ENCODE assay signal across 1 cellular context in genomic region chr19:41926861-41927809, GRCh38.
TF ChIP-seq lines count a peak whose summit lies in the region.

No MANE protein-coding gene starts in this region.

TF ChIP-seq in IMR-90, 13 proteins besides CTCF, POLR2A, EP300 and RAD21:
- TF ChIP-seq USF2 (IDR thresholded peaks at IDR 0.05; ENCODE audit: low read depth, low read length), result no peak
- no peak for TF ChIP-seq BHLHE40 (IDR thresholded peaks at IDR 0.05; ENCODE audit: low read depth, low read length)
- TF ChIP-seq SMC3 (IDR thresholded peaks at IDR 0.05; ENCODE audit: low read depth, low read length), result no peak
- no peak for TF ChIP-seq MAZ (IDR thresholded peaks at IDR 0.05; ENCODE audit: borderline replicate concordance, low read depth, low read length)
- TF ChIP-seq RFX5 (IDR thresholded peaks at IDR 0.05; ENCODE audit: low read depth, low read length), result no peak
- no peak for TF ChIP-seq ELK1 (IDR thresholded peaks at IDR 0.05; ENCODE audit: borderline replicate concordance, low read depth, low read length)
- no peak for TF ChIP-seq NFE2L2 (IDR thresholded peaks at IDR 0.05; ENCODE audit: low read depth, low read length)
- no peak for TF ChIP-seq CHD1 (IDR thresholded peaks at IDR 0.05; ENCODE audit: low read depth, low read length)
- no peak for TF ChIP-seq MAFK (IDR thresholded peaks at IDR 0.05; ENCODE audit: low read depth, low read length)
- no peak for TF ChIP-seq MXI1 (IDR thresholded peaks at IDR 0.05; ENCODE audit: borderline replicate concordance, low read depth, low read length)
- TF ChIP-seq CEBPB (IDR thresholded peaks at IDR 0.05; ENCODE audit: low read depth, low read length), result no peak
- no peak for TF ChIP-seq FOS (IDR thresholded peaks at IDR 0.05; ENCODE audit: low read depth, low read length)
- no peak for TF ChIP-seq RCOR1 (IDR thresholded peaks at IDR 0.05; ENCODE audit: insufficient replicate concordance, low read length)
